In genomic region chr10:121781101-121781500, GRCh38 we compare ENCODE assay signal across 24 cellular contexts.
"Had no signal": no experiment of that assay in that cellular context is flagged by ENCODE, and none has a peak within 500 bp of the region (broad histone marks: within the 10 kb centered on the region; RNA-seq: fewer than 3 reads in every experiment).

No MANE protein-coding gene starts in this region.

- FAIRE-seq: pancreas had no signal

- H3K4me1 ChIP-seq: esophagus muscularis mucosa, gastrocnemius medialis, pancreas, psoas muscle, upper lobe of right lung had no signal

- DNase-seq: activated B cell treated with CpG ODN at 0.5 μM for 24 hours; activated CD4-positive, alpha-beta T cell treated with anti-CD3 and anti-CD28 coated beads for 36 hours; activated CD4-positive, alpha-beta T cell treated with anti-CD3 and anti-CD28 coated beads, Interleukin-2, amount 50 U/mL, for 4 hours; activated CD8-positive, alpha-beta memory T cell treated with anti-CD3 and anti-CD28 coated beads for 24 hours; activated CD8-positive, alpha-beta memory T cell treated with anti-CD3 and anti-CD28 coated beads, Interleukin-2, amount 50 U/mL, for 4 hours; activated T-cell treated with anti-CD3 and anti-CD28 coated beads, Interleukin-2, amount 50 U/mL, for 24 hours; aorta; central memory CD4-positive, alpha-beta T cell; dermis blood vessel endothelial cell; effector CD8-positive, alpha-beta T cell; gastrocnemius medialis; head of caudate nucleus; left ventricle myocardium superior; mucosa of descending colon; nephron progenitor cell; pancreas; psoas muscle; right cardiac atrium; stimulated activated CD4-positive, alpha-beta T cell treated with anti-CD3 and anti-CD28 coated beads, Interleukin-12 subunit alpha, Interleukin-12 subunit beta, amount 100 ng/mL, for 4 hours; stimulated activated CD4-positive, alpha-beta T cell treated with anti-CD3 and anti-CD28 coated beads, Interleukin-4, amount 100 ng/mL, for 4 hours; stimulated activated naive CD8-positive, alpha-beta T cell treated with anti-CD3 and anti-CD28 coated beads, Interleukin-15, Interleukin-2, amounts not matched to agents 100 U/mL and 50 U/mL, for 24 hours; T-helper 17 cell; upper lobe of right lung had no signal

- H3K4me3 ChIP-seq: esophagus muscularis mucosa, gastrocnemius medialis, mucosa of descending colon, pancreas, psoas muscle, upper lobe of right lung had no signal

- H3K27ac ChIP-seq: esophagus muscularis mucosa, gastrocnemius medialis, pancreas, psoas muscle, upper lobe of right lung had no signal

- H3K36me3 ChIP-seq: pancreas had no signal

- H3K27me3 ChIP-seq: esophagus muscularis mucosa, gastrocnemius medialis, pancreas, upper lobe of right lung had no signal

- H3K9me3 ChIP-seq: esophagus muscularis mucosa, gastrocnemius medialis, mucosa of descending colon, pancreas, psoas muscle, upper lobe of right lung had no signal
